22 cellular contexts compared by ENCODE assay signal in genomic region chr14:68032154-68032553, GRCh38.
DNase-seq lines count a peak whose midpoint lies in the region; ATAC-seq and TF ChIP-seq lines count a peak whose summit lies in the region.
"Had no signal": no experiment of that assay in that cellular context is flagged by ENCODE, and none has a peak within 500 bp of the region (broad histone marks: within the 10 kb centered on the region; RNA-seq: fewer than 3 reads in every experiment).

No MANE protein-coding gene starts in this region.

- DNase-seq in left ventricle myocardium superior (no peak), heart left ventricle (no peak), fibroblast of the aortic adventitia (ENCODE audit: low read depth) (peak; percentile 52), uterus (no peak), NCI-H2107 treated with DMSO at 0.1 percent for 48 hours (lab: John Stamatoyannopoulos, UW; ENCODE audit: unreplicated experiment) (no peak)
- DNase-seq: 8988T; ACHN; AML-193; BE2C; CD4-positive, alpha-beta T cell; CD8-positive, alpha-beta memory T cell; DMS 273 treated with DMSO at 0.1 percent for 48 hours; DMS79; EL; GDM1; GM23248; H7; HCEC 1CT had no signal

- intact Hi-C loops in left ventricle myocardium superior (cut with micrococcal nuclease) (no loop called here), heart left ventricle (cut with DNase I) (no loop called here), uterus (cut with DNase I; ENCODE audit: low total_unique reads) (no loop called here)

- H3K9me3 ChIP-seq in heart left ventricle = peaks cover 0 to 17% (median 2%) of the 10 kb centered on the region in 12 donors
- peaks cover 0 to 9% of the 10 kb centered on the region in 2 donors for H3K9me3 ChIP-seq in uterus
- H3K9me3 ChIP-seq: BE2C had no signal

- TF ChIP-seq CTCF in heart left ventricle (IDR thresholded peaks at IDR 0.05) (no peak), fibroblast of the aortic adventitia (IDR thresholded peaks at IDR 0.05; ENCODE audit: insufficient read depth, low read length) (no peak), uterus (IDR thresholded peaks at IDR 0.05) (no peak)

- H3K27ac ChIP-seq in heart left ventricle (peak overlapping the region in 6 of 12 donors; percentile 4 to 57 (median 30)), uterus (peak overlapping the region; percentile 72 to 85)
- H3K27ac ChIP-seq: A549; BLaER1 treated with 17β-estradiol and CSF1 and Interleukin-3, amounts not matched to agents 10 nM and 100 nM; GM23248 had no signal

- no peaks in the 10 kb centered on the region for H3K36me3 ChIP-seq in heart left ventricle
- H3K36me3 ChIP-seq in uterus = no peaks in the 10 kb centered on the region
- H3K36me3 ChIP-seq: BE2C had no signal

- TF ChIP-seq POLR2A in heart left ventricle (IDR thresholded peaks at IDR 0.05) (no peak), uterus (IDR thresholded peaks at IDR 0.05) (no peak)

- WGBS in heart left ventricle, 4 donors = 52 to 85% (median 79%) methylated on average over 1 of the region's 1 CpG

- H3K27me3 ChIP-seq in heart left ventricle (no peaks in the 10 kb centered on the region), uterus (no peaks in the 10 kb centered on the region)
- H3K27me3 ChIP-seq: BE2C; BLaER1 treated with 17β-estradiol and CSF1 and Interleukin-3, amounts not matched to agents 10 nM and 100 nM had no signal

- ATAC-seq in left ventricle myocardium superior (peak; percentile 40), heart left ventricle (no peak), GM21717 (IDR thresholded peaks at IDR 0.05; ENCODE audit: unreplicated experiment) (no peak)
- ATAC-seq: A549, GM12878 had no signal

- H3K4me3 ChIP-seq in heart left ventricle (no peak overlapping the region), fibroblast of the aortic adventitia (ENCODE audit: low read depth, low read length) (no peak overlapping the region), uterus (no peak overlapping the region)
- H3K4me3 ChIP-seq: A549; BLaER1 treated with 17β-estradiol and CSF1 and Interleukin-3, amounts not matched to agents 10 nM and 100 nM; GM12878; GM23248 had no signal

- peaks cover 0 to 17% (median 0%) of the 10 kb centered on the region in 12 donors for H3K4me1 ChIP-seq in heart left ventricle
- H3K4me1 ChIP-seq in uterus = no peaks in the 10 kb centered on the region
- H3K4me1 ChIP-seq: A549; BE2C; BLaER1 treated with 17β-estradiol and CSF1 and Interleukin-3, amounts not matched to agents 10 nM and 100 nM had no signal
